ENCODE assay signal across 1 cellular context in genomic region chr14:38987781-38988180, GRCh38.
TF ChIP-seq lines count a peak whose summit lies in the region.

No MANE protein-coding gene starts in this region.

TF ChIP-seq in GM23338, 12 proteins besides CTCF, POLR2A, EP300 and RAD21 (continued from another document):
- no peak for TF ChIP-seq ZNF114 (CRISPR knock-in tag; IDR thresholded peaks at IDR 0.05)
- no peak for TF ChIP-seq ETS1 (IDR thresholded peaks at IDR 0.05)
- TF ChIP-seq STAT1 (IDR thresholded peaks at IDR 0.05; ENCODE audit: unreplicated experiment), result no peak
